Comparison of ENCODE assay signal across 15 cellular contexts in the genomic region with DNA sequence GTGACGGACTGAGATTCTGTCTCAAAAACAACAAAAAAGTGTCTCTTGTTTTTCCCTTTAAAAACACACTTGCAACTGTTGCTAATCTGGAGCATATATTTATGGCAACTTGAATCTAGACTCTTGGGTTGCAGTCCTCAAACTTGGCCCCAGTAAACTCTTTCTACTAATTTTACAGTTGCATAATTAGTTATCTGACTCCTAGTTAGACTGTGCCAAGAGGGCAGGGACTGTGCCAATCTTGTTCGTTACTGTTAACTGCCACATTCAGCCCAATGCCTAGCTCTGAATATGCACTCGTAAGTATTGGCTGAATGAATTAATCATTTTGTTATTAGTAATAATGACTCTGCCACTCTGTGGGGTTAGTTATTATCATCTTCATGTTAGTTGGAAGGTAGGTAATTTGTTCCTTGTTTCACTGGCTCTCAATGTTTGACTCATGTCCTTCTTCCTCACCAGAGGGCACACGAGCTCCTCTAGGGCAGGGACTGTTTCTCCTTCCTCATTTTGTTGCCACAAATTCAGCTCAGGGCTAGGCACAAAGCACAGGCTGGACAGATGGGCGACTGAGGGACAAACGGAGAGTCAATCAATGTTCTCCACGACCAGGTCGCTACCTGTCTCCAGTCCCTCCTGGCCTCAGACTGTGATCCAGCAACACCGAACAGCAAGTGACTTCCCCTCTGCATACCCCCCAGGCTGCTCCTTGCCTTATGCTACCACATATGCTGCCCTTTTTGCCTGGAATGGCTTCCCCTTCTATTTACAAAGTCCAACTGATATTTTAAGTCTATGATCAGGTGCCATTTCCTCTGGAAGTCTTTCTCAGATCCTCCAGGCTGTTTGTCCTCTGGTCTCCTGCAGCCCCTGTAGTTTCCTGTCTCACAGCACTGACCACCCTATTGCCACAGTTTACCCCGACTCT. TPM values are rescaled to one million over a fixed set of nuclear protein-coding genes. Genes with fewer than 3 reads are reported as not detected.
DNase-seq lines count a peak whose midpoint lies in the region; ATAC-seq and TF ChIP-seq lines count a peak whose summit lies in the region.
"Had no signal": no experiment of that assay in that cellular context is flagged by ENCODE, and none has a peak within 500 bp of the region (broad histone marks: within the 10 kb centered on the region; RNA-seq: fewer than 3 reads in every experiment).

No MANE protein-coding gene starts in this region.

- H3K27ac ChIP-seq in skeletal muscle tissue (ENCODE audit: low read depth, low read length) = no peak overlapping the region
- no peak overlapping the region for H3K27ac ChIP-seq in upper lobe of left lung
- H3K27ac ChIP-seq in GM23248 = no peak overlapping the region
- H3K27ac ChIP-seq: brain microvascular endothelial cell had no signal

- H3K4me1 Mint-ChIP-seq in activated T-cell treated with anti-CD3 and anti-CD28 coated beads, Interleukin-2, amount 50 U/mL, for 72 hours (ENCODE audit: low read depth) = peaks cover 10% of the 10 kb centered on the region

- no peaks in the 10 kb centered on the region for H3K79me2 ChIP-seq in GM23248 (ENCODE audit: insufficient read depth)

- peaks cover 28 to 43% (median 29%) of the 10 kb centered on the region in 3 donors for H3K4me1 ChIP-seq in skeletal muscle tissue (ENCODE audit: control insufficient read depth in 3 of 3, insufficient read depth in 3 of 3, low read length in 3 of 3)
- peaks cover 0 to 6% (median 3%) of the 10 kb centered on the region in 4 donors for H3K4me1 ChIP-seq in upper lobe of left lung
- no peaks in the 10 kb centered on the region for H3K4me1 ChIP-seq in GM23248 (ENCODE audit: insufficient read depth)

- no peaks in the 10 kb centered on the region for H3K9me2 ChIP-seq in GM23248 (ENCODE audit: insufficient read depth)

- no peak overlapping the region for H3K4me3 Mint-ChIP-seq in activated T-cell treated with anti-CD3 and anti-CD28 coated beads, Interleukin-2, amount 50 U/mL, for 72 hours
- H3K4me3 Mint-ChIP-seq: effector memory CD8-positive, alpha-beta T cell; mesothelial cell of epicardium had no signal

- no peak for ATAC-seq in activated T-cell treated with anti-CD3 and anti-CD28 coated beads, Interleukin-2, amount 50 U/mL, for 72 hours (replicated peaks in 1 of 2)
- no peak for ATAC-seq in upper lobe of left lung (ENCODE audit: low FRiP score in 2 of 2)
- ATAC-seq: effector memory CD8-positive, alpha-beta T cell had no signal

- H3K36me3 ChIP-seq in skeletal muscle tissue (ENCODE audit: control insufficient read depth in 3 of 3, insufficient read depth in 3 of 3, low read length in 3 of 3) (peaks cover 15 to 27% (median 22%) of the 10 kb centered on the region in 3 donors), upper lobe of left lung (peaks cover 5 to 43% (median 15%) of the 10 kb centered on the region in 4 donors), GM23248 (ENCODE audit: low read depth) (no peaks in the 10 kb centered on the region)

- in situ Hi-C loops in GM23248 (cut with MboI) = loop anchor here (10.0 kb wide), 1 partner anchor 401 kb away; no protein-coding TSS in a partner anchor

- no peak overlapping the region for H3K4me2 ChIP-seq in GM23248 (ENCODE audit: unreplicated experiment)

- H4K20me1 ChIP-seq in GM23248 (ENCODE audit: insufficient read depth) = no peaks in the 10 kb centered on the region

- DNase-seq in activated T-cell treated with anti-CD3 and anti-CD28 coated beads, Interleukin-2, amount 50 U/mL, for 72 hours = no peak
- DNase-seq in activated T-cell treated with anti-CD3 and anti-CD28 coated beads, Interleukin-2, amount 50 U/mL, for 1 hour = no peak
- peak; percentile 75 for DNase-seq in MV-4-11 (lab: John Stamatoyannopoulos, UW)
- DNase-seq in cerebellum (ENCODE audit: low spot score) = peak; percentile 43
- no peak for DNase-seq in upper lobe of left lung
- DNase-seq in GM23248 = no peak
- DNase-seq in germinal center (ENCODE audit: low spot score) = no peak
- DNase-seq: activated naive CD4-positive, alpha-beta T cell treated with anti-CD3 and anti-CD28 coated beads, Interleukin-2, amount 50 U/mL, for 16 hours; brain microvascular endothelial cell; effector memory CD8-positive, alpha-beta T cell; foreskin melanocyte; HCEC 1CT; NCI-H187 had no signal

- H3K27ac Mint-ChIP-seq in activated T-cell treated with anti-CD3 and anti-CD28 coated beads, Interleukin-2, amount 50 U/mL, for 72 hours = peak overlapping the region; percentile 3
- H3K27ac Mint-ChIP-seq: mesothelial cell of epicardium had no signal

- 79% methylated on average over 10 of the region's 10 CpGs for WGBS in upper lobe of left lung, 2 donors
- WGBS in GM23248 (ENCODE audit: low coverage in 1 of 2, low lambda C conversion rate in 2 of 2, missing lambda C conversion rate in 2 of 2), 2 experiments = 71 to 82% methylated on average over 10 of the region's 10 CpGs

- no peak for TF ChIP-seq EP300 in upper lobe of left lung (IDR thresholded peaks at IDR 0.05)

- H3F3A ChIP-seq in GM23248 (ENCODE audit: insufficient read depth) = no peaks in the 10 kb centered on the region

- H3K9ac ChIP-seq in skeletal muscle tissue (ENCODE audit: low read depth in 1 of 3, low read length in 3 of 3) (no peak overlapping the region), GM23248 (no peak overlapping the region)

- TF ChIP-seq CTCF in upper lobe of left lung (IDR thresholded peaks at IDR 0.05) = no peak

- peak overlapping the region; percentile 1 to 45 (median 16) for H3K4me3 ChIP-seq in skeletal muscle tissue (ENCODE audit: low read length in 3 of 3)
- no peak overlapping the region for H3K4me3 ChIP-seq in upper lobe of left lung
- H3K4me3 ChIP-seq in GM23248 = no peak overlapping the region

- H3K27me3 ChIP-seq in skeletal muscle tissue (ENCODE audit: control insufficient read depth in 3 of 3, insufficient read depth in 3 of 3, low read length in 3 of 3) (no peaks in the 10 kb centered on the region), upper lobe of left lung (no peaks in the 10 kb centered on the region), GM23248 (replicated peaks; ENCODE audit: insufficient read depth) (no peaks in the 10 kb centered on the region)
- H3K27me3 ChIP-seq: brain microvascular endothelial cell had no signal

- H2AFZ ChIP-seq in GM23248 = no peak overlapping the region

- no peak for TF ChIP-seq POLR2A in upper lobe of left lung (IDR thresholded peaks at IDR 0.05)

- H3K9me3 ChIP-seq in skeletal muscle tissue (ENCODE audit: control insufficient read depth in 3 of 3, low read length in 3 of 3) (no peaks in the 10 kb centered on the region), upper lobe of left lung (no peaks in the 10 kb centered on the region), GM23248 (ENCODE audit: low read depth) (no peaks in the 10 kb centered on the region)

- H3K36me3 Mint-ChIP-seq in activated T-cell treated with anti-CD3 and anti-CD28 coated beads, Interleukin-2, amount 50 U/mL, for 72 hours (ENCODE audit: insufficient read depth in 2 of 2) = peaks cover 0 to 6% of the 10 kb centered on the region in 2 donors

- no peaks in the 10 kb centered on the region for H3K27me3 Mint-ChIP-seq in activated T-cell treated with anti-CD3 and anti-CD28 coated beads, Interleukin-2, amount 50 U/mL, for 72 hours (ENCODE audit: low read depth)
- H3K27me3 Mint-ChIP-seq: effector memory CD8-positive, alpha-beta T cell had no signal

- no peaks in the 10 kb centered on the region for H3K9me3 Mint-ChIP-seq in activated T-cell treated with anti-CD3 and anti-CD28 coated beads, Interleukin-2, amount 50 U/mL, for 72 hours
- H3K9me3 Mint-ChIP-seq: effector memory CD8-positive, alpha-beta T cell; mesothelial cell of epicardium had no signal

RNA-seq across cellular contexts. Expression of gene CLPB, which starts 9.0 kb away (rescaled TPM):
- total RNA-seq in activated T-cell treated with anti-CD3 and anti-CD28 coated beads, Interleukin-2, amount 50 U/mL, for 72 hours = 10 to 100 TPM; 22.0 to 30.1 TPM
- total RNA-seq in cerebellum (50.1 TPM), skeletal muscle tissue (18.8 TPM), upper lobe of left lung (10 to 100 TPM; 18.9 to 31.4 (median 26.8) TPM)
- 19.2 and 26.8 TPM in 2 replicates for total RNA-seq in GM23248 (2014; rRNA removed; shearing (Covaris generic))
- polyA plus RNA-seq in GM23248 (2016; fragmentation: Nextera tagmentation; extraction: Ambion mirVana) = 11.5 and 16.9 TPM in 2 replicates

Comparison
In these comparisons a context has a peak if more than half of its experiments do, and no peak if none do; other contexts are left out.
1. DNase-seq: peak in MV-4-11 (single experiment) and cerebellum (single experiment); none in activated T-cell treated with anti-CD3 and anti-CD28 coated beads, Interleukin-2, amount 50 U/mL, for 72 hours (0 of 2), activated T-cell treated with anti-CD3 and anti-CD28 coated beads, Interleukin-2, amount 50 U/mL, for 1 hour (single experiment), upper lobe of left lung (0 of 2), GM23248 (single experiment) and germinal center (single experiment).
2. H3K4me3 ChIP-seq: peak in skeletal muscle tissue (3 of 3); none in upper lobe of left lung (0 of 4) and GM23248 (single experiment).